ENCODE assay signal across 1 cellular context in the genomic region with DNA sequence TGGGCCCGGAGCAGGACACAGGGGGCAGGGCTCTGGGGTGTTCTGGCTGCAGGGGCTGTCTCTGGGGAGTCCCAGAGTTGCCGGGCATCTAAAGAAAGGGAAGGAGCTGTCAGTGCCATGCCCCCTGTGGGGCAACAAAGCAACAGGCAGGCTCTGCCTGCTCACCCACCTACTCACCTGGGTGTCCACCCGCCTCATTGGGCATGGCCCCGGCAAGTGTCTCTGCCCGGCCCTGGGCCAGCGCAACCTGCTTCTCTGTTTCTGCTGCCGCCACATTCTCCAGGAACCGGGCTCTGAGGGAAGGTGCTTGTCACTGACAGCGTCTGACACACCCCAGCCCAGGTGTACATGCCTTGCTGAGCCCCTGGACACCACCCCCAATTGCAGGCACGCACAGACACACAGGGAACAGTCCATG.
A peak's percentile ranks its signal among the peaks of the same experiment; 100 is the strongest.
TF ChIP-seq lines count a peak whose summit lies in the region.

No MANE protein-coding gene starts in this region.

TF ChIP-seq in K562, 482 proteins besides CTCF, POLR2A, EP300 and RAD21:
- peak; percentile 45; the same call in 1 of the 2 replicates for TF ChIP-seq RBFOX2 (IDR thresholded peaks at IDR 0.05; ENCODE audit: low read depth, low read length)
- TF ChIP-seq, protein P1, sequence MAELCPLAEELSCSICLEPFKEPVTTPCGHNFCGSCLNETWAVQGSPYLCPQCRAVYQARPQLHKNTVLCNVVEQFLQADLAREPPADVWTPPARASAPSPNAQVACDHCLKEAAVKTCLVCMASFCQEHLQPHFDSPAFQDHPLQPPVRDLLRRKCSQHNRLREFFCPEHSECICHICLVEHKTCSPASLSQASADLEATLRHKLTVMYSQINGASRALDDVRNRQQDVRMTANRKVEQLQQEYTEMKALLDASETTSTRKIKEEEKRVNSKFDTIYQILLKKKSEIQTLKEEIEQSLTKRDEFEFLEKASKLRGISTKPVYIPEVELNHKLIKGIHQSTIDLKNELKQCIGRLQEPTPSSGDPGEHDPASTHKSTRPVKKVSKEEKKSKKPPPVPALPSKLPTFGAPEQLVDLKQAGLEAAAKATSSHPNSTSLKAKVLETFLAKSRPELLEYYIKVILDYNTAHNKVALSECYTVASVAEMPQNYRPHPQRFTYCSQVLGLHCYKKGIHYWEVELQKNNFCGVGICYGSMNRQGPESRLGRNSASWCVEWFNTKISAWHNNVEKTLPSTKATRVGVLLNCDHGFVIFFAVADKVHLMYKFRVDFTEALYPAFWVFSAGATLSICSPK (IDR thresholded peaks at IDR 0.05; ENCODE audit: borderline replicate concordance): no peak
- TF ChIP-seq POLR2G (IDR thresholded peaks at IDR 0.05; ENCODE audit: low read depth, low read length): peak; percentile 65
